12 cellular contexts compared by ENCODE assay signal in the genomic region with DNA sequence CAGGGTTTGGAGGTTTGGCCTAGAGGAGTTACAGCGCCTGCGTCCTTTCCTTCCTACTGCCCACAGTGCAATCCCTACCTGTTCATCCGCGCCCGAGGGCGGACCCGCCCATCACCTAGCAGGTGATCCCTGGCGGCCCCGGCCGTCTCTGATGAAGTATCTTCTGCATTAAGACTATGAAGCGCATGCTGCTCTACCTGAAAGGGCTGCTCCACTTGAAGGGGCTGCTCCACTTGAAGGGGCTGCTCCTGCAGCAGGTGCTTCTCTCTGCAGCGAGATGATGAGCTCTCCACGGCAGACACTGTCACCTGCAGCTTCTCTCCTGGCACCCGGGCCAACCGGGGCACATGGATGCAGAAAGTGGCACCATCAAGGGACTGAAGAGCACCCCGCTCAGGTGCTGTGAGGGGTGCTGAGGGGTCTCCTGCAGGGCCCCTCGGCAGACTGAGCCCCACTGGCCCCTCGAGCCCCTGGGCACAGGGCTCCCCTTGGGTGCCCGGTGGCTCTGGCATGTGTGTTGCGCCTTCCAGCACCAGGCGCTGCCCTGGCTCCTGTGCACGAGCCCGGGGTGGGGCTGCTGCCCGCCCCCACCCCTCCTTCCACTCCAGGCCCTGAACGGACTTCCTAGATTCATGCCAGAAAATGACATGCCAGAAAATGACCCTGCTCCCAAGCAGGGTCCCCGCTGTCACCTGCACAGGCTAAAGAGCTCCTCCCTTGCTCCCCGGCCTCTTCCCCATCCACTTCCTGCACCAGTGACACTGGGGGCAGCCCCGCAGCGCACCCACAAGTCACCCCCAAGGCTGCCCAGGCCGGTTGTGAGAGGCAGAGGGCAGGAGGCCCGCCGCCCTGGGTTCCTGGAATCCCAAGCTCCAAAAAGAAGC. TPM values are rescaled to one million over a fixed set of nuclear protein-coding genes. Genes with fewer than 3 reads are reported as not detected.
DNase-seq lines count a peak whose midpoint lies in the region; ATAC-seq, FAIRE-seq and TF ChIP-seq lines count a peak whose summit lies in the region.
"Had no signal": no experiment of that assay in that cellular context is flagged by ENCODE, and none has a peak within 500 bp of the region (broad histone marks: within the 10 kb centered on the region; RNA-seq: fewer than 3 reads in every experiment).

No MANE protein-coding gene starts in this region.

- no peak overlapping the region for H4K8ac ChIP-seq in H9 (replicated peaks; ENCODE audit: insufficient read length, low read depth, low read length)

- no peaks in the 10 kb centered on the region for H3K79me1 ChIP-seq in H9 (ENCODE audit: insufficient read depth, low read depth, low read length, poor library complexity, severe bottlenecking)

- no peak for TF ChIP-seq EP300 in K562 (IDR thresholded peaks at IDR 0.05; ENCODE audit: low read length)

- H3K4me3 ChIP-seq in K562 = no peak overlapping the region

- peaks cover 4% of the 10 kb centered on the region for H4K20me1 ChIP-seq in H9 (ENCODE audit: control insufficient read depth, insufficient read depth, insufficient read length)
- 0 out of 2 replicates have a peak, but pooled peaks cover 5% of the 10 kb centered on the region for H4K20me1 ChIP-seq in K562 (replicated peaks; ENCODE audit: control insufficient read depth, insufficient read depth, low read length)

- H3K9ac ChIP-seq in H9 (ENCODE audit: extremely low read depth, insufficient read length, low read length) (no peak overlapping the region), K562 (ENCODE audit: insufficient read depth in 1 of 2, low read depth in 2 of 2, low read length in 2 of 2) (no peak overlapping the region; a peak in 1 of 4 replicates)

- no peak for ATAC-seq in K562

- peaks cover 17 to 18% of the 10 kb centered on the region in 2 experiments for H3K4me1 Mint-ChIP-seq in H9
- H3K4me1 Mint-ChIP-seq in nephron = no peaks in the 10 kb centered on the region

- peaks cover 24% of the 10 kb centered on the region; the same call in 1 of the 3 replicates for H3K36me3 ChIP-seq in K562 (ENCODE audit: control insufficient read depth, insufficient read depth, low read length)

- no peak overlapping the region for H3K56ac ChIP-seq in H9 (ENCODE audit: insufficient read length, low read depth, low read length)

- H4K91ac ChIP-seq in H9 (ENCODE audit: insufficient read length, low read depth, low read length) = no peak overlapping the region

- H3K27ac Mint-ChIP-seq in H9 (peak overlapping the region in 1 of 3 experiments; percentile 28; a peak in 1 of 7 replicates), nephron (no peak overlapping the region)

- POLR2A ChIA-PET in K562 (lab: Yijun Ruan, JAX) = interaction anchor here (0.6 to 1.3 kb wide), 2 partner anchors 9 to 13 kb away, joined by 3 read pairs; no protein-coding TSS in a partner anchor

- H3K9me3 Mint-ChIP-seq in H9 = no peaks in the 10 kb centered on the region
- no peaks in the 10 kb centered on the region for H3K9me3 Mint-ChIP-seq in nephron

- no peak for FAIRE-seq in K562 (lab: Jason Lieb, UNC)
- FAIRE-seq: bronchial epithelial cell had no signal

- H3K23me2 ChIP-seq in H9 (ENCODE audit: insufficient read length, low read depth, low read length, poor library complexity, severe bottlenecking) = peaks cover 15% of the 10 kb centered on the region

- TF ChIP-seq CTCF in H9 (conservative IDR thresholded peaks at IDR 0.05) (no peak), K562 (IDR thresholded peaks at IDR 0.05 in 2 of 3, conservative IDR thresholded peaks at IDR 0.05 in 1 of 3; ENCODE audit: insufficient read depth in 2 of 3, low read depth in 1 of 3, low read length in 3 of 3) (no peak), nephron (IDR thresholded peaks at IDR 0.05; ENCODE audit: unreplicated experiment in 3 of 3) (no peak)

- no peak overlapping the region for H4K5ac ChIP-seq in H9 (ENCODE audit: insufficient read length, low read depth, low read length)

- H3K27me3 Mint-ChIP-seq in H9 (ENCODE audit: low read depth) (peaks cover 34% of the 10 kb centered on the region), nephron (ENCODE audit: low read depth) (peaks cover 18% of the 10 kb centered on the region)

- no peak overlapping the region for H3K23ac ChIP-seq in H9 (ENCODE audit: insufficient read length, low read depth, low read length)

- TF ChIP-seq RAD21 in K562 (CRISPR knock-in tag; conservative IDR thresholded peaks at IDR 0.05 in 1 of 2, IDR thresholded peaks at IDR 0.05 in 1 of 2) = no peak

- no peaks in the 10 kb centered on the region for H3K9me1 ChIP-seq in K562 (ENCODE audit: control insufficient read depth, insufficient read depth, low read length)

- H3K4me1 ChIP-seq in H9 (ENCODE audit: insufficient read depth, low read length) (no peaks in the 10 kb centered on the region), K562 (replicated peaks in 1 of 2; ENCODE audit: control insufficient read depth in 2 of 2, insufficient read depth in 2 of 2, low read length in 2 of 2) (peaks cover 0 to 53% of the 10 kb centered on the region in 2 experiments; a peak in 3 of 5 replicates)

- H3K14ac ChIP-seq in H9 (ENCODE audit: insufficient read depth, low read length) = no peak overlapping the region

- no peak overlapping the region for H3K18ac ChIP-seq in H9 (ENCODE audit: insufficient read length, low read depth, low read length)

- H3K79me2 ChIP-seq in H9 (ENCODE audit: insufficient read depth, low read length) = no peaks in the 10 kb centered on the region
- no peaks in the 10 kb centered on the region for H3K79me2 ChIP-seq in K562 (ENCODE audit: control insufficient read depth, insufficient read depth, low read length)

- peaks cover 8 to 34% (median 32%) of the 10 kb centered on the region in 3 experiments for H3K36me3 Mint-ChIP-seq in H9 (ENCODE audit: insufficient read depth in 1 of 3, low read depth in 3 of 3)
- peaks cover 48% of the 10 kb centered on the region for H3K36me3 Mint-ChIP-seq in nephron (ENCODE audit: low read depth)

- no peak overlapping the region for H3K4ac ChIP-seq in H9 (ENCODE audit: low read depth, low read length)

- H3K4me3 Mint-ChIP-seq in H9 = peak overlapping the region; percentile 46 to 72
- H3K4me3 Mint-ChIP-seq in nephron = peak overlapping the region in 2 of 3 experiments; percentile 14 to 17

- CTCF ChIA-PET in K562 (lab: Yijun Ruan, JAX; ENCODE audit: low intra/inter-chr PET ratio) = interaction anchor here (0.6 to 1.1 kb wide), 2 partner anchors 12 to 15 kb away, joined by 3 read pairs; no protein-coding TSS in a partner anchor

- BruUV-seq in K562 (replicated peaks; lab: Mats Ljungman, UMichigan) = no TSS peak

- H2BK15ac ChIP-seq in H9 (ENCODE audit: low read depth, low read length) = no peak overlapping the region

- H3T11ph ChIP-seq in H9 (ENCODE audit: low read length) = no peak overlapping the region

- peak; percentile 35 for DNase-seq in D341Med (ENCODE audit: low spot score)
- no peak for DNase-seq in H9
- DNase-seq in K562 (ENCODE audit: extremely low read depth in 1 of 4, low spot score in 3 of 4) = no peak
- no peak for DNase-seq in NCI-H69 (lab: John Stamatoyannopoulos, UW)
- no peak for DNase-seq in DMS79 (lab: John Stamatoyannopoulos, UW)
- DNase-seq in NCI-H2227 (lab: John Stamatoyannopoulos, UW; ENCODE audit: unreplicated experiment) = no peak
- DNase-seq: activated CD4-positive, alpha-beta T cell treated with anti-CD3 and anti-CD28 coated beads for 4 hours; glutamatergic neuron; NCI-H2107 had no signal

- H2BK5ac ChIP-seq in H9 (ENCODE audit: insufficient read length, low read length) = no peak overlapping the region

- no peak for TF ChIP-seq POLR2A in K562 (conservative IDR thresholded peaks at IDR 0.05)

- intact Hi-C loops in K562 (cut with micrococcal nuclease) = no loop called here

- no peak overlapping the region for H2AFZ ChIP-seq in H9 (ENCODE audit: low read length)
- H2AFZ ChIP-seq in K562 (ENCODE audit: low read depth, low read length) = no peak overlapping the region

- no peak overlapping the region for H2BK120ac ChIP-seq in H9 (ENCODE audit: low read depth, low read length, poor library complexity, severe bottlenecking)

- no peak overlapping the region for H2BK12ac ChIP-seq in H9 (ENCODE audit: insufficient read length, low read depth, low read length)

- in situ Hi-C loops in K562 (cut with MboI) = no loop called here

- H3K9me3 ChIP-seq in H9 (ENCODE audit: control insufficient read depth, low read depth, low read length) = no peaks in the 10 kb centered on the region
- H3K9me3 ChIP-seq in K562 (replicated peaks; ENCODE audit: control insufficient read depth, insufficient read depth, low read depth, low read length) = no peaks in the 10 kb centered on the region
- H3K9me3 ChIP-seq: suprapubic skin had no signal

- H2AK5ac ChIP-seq in H9 (ENCODE audit: insufficient read length, low read length) = no peak overlapping the region

- H3K27ac ChIP-seq in H9 (ENCODE audit: insufficient read length, low read depth, low read length) = no peak overlapping the region
- no peak overlapping the region for H3K27ac ChIP-seq in K562 (ENCODE audit: extremely low read depth, low read depth, low read length)
- H3K27ac ChIP-seq: suprapubic skin had no signal

- H3K4me2 ChIP-seq in H9 (ENCODE audit: insufficient read depth, insufficient read length, low read length) (peak overlapping the region; percentile 67), K562 (ENCODE audit: insufficient read depth, low read length) (no peak overlapping the region)

- H2BK20ac ChIP-seq in H9 (ENCODE audit: low read depth, low read length, poor library complexity, severe bottlenecking) = no peak overlapping the region

- WGBS in H9 (ENCODE audit: extremely low coverage, insufficient read length, low lambda C conversion rate) = no CpG with 5 or more reads among the region's 32 CpGs
- 68% methylated on average over 32 of the region's 32 CpGs for WGBS in K562 (ENCODE audit: insufficient coverage, low coverage, missing lambda C conversion rate)

- peaks cover 8% of the 10 kb centered on the region; the same call in 1 of the 2 replicates for H3K27me3 ChIP-seq in H9 (ENCODE audit: insufficient read depth, low read length)
- H3K27me3 ChIP-seq in K562 (ENCODE audit: control insufficient read depth in 2 of 2, insufficient read depth in 2 of 2, low read length in 2 of 2) = peaks cover 8 to 35% of the 10 kb centered on the region in 2 experiments; a peak in 3 of 5 replicates

RNA-seq across cellular contexts. Expression of gene WDR86, which starts 29.4 kb away (rescaled TPM):
- total RNA-seq in H9 (2021) (8.1 and 9.4 TPM in 2 replicates), K562 (2014; rRNA removed) (0.08 TPM in 1 of 2 replicates, not detected in the other), K562 (2014; rRNA removed; fragmentation: Illumina TruSeq; extraction: Trizol) (not detected in 2 replicates), K562 (2015; rRNA removed; fragmentation: Illumina TruSeq; extraction: Trizol) (not detected in 2 replicates), K562 (2021) (0.09 TPM in 1 of 2 replicates, not detected in the other)
- total RNA-seq in K562 (2011; cell fraction: chromatin; rRNA removed; ENCODE audit: low replicate concordance) = 0.32 TPM in 1 of 2 replicates, not detected in the other
- not detected in 2 replicates for total RNA-seq in K562 (2011; cell fraction: nucleolus; rRNA removed)
- total RNA-seq in K562 (2011; cell fraction: nucleoplasm; rRNA removed) = not detected in 2 replicates
- polyA plus RNA-seq in K562 (2011; rRNA removed) (not detected in 2 replicates), K562 (2014; fragmentation: Illumina TruSeq; extraction: Trizol) (not detected in 2 replicates), K562 (2014; fragmentation: Nextera tagmentation; extraction: Ambion mirVana) (not detected), K562 (2014; rRNA removed) (0.05 and 0.24 TPM in 2 replicates)
- polyA plus RNA-seq in K562 (2011; cell fraction: cytosol; rRNA removed) = 0.04 TPM in 1 of 2 replicates, not detected in the other
- 0.11 and 0.31 TPM in 2 replicates for polyA plus RNA-seq in K562 (2011; cell fraction: nucleus; rRNA removed)
- polyA plus RNA-seq in K562 (2012) = 0.21 and 0.39 TPM in 2 replicates
- polyA minus RNA-seq in K562 (2011; rRNA and poly(A)+ RNA removed) = not detected in 2 replicates
- polyA minus RNA-seq in K562 (2011; cell fraction: cytosol; rRNA and poly(A)+ RNA removed) = not detected in 2 replicates
- polyA minus RNA-seq in K562 (2011; cell fraction: nucleus; rRNA and poly(A)+ RNA removed) = not detected in 2 replicates

RNA-seq across cellular contexts. Expression of gene NUB1, which starts 38.8 kb away (rescaled TPM):
- 45.8 and 48.5 TPM in 2 replicates for total RNA-seq in H9 (2021)
- 62.3 and 136 TPM in 2 replicates for total RNA-seq in K562 (2011; cell fraction: chromatin; rRNA removed; ENCODE audit: low replicate concordance)
- total RNA-seq in K562 (2011; cell fraction: nucleolus; rRNA removed) = 36.0 and 40.3 TPM in 2 replicates
- total RNA-seq in K562 (2011; cell fraction: nucleoplasm; rRNA removed) = 73.5 and 98.2 TPM in 2 replicates
- total RNA-seq in K562 (2014; rRNA removed) = 67.8 and 89.7 TPM in 2 replicates
- 75.8 and 103 TPM in 2 replicates for total RNA-seq in K562 (2014; rRNA removed; fragmentation: Illumina TruSeq; extraction: Trizol)
- 101 and 114 TPM in 2 replicates for total RNA-seq in K562 (2015; rRNA removed; fragmentation: Illumina TruSeq; extraction: Trizol)
- 55.3 and 58.0 TPM in 2 replicates for total RNA-seq in K562 (2021)
- polyA plus RNA-seq in K562 (2011; rRNA removed) = 57.8 and 85.2 TPM in 2 replicates
- polyA plus RNA-seq in K562 (2011; cell fraction: cytosol; rRNA removed) = 52.6 and 53.7 TPM in 2 replicates
- 57.7 and 63.4 TPM in 2 replicates for polyA plus RNA-seq in K562 (2011; cell fraction: nucleus; rRNA removed)
- 81.3 and 105 TPM in 2 replicates for polyA plus RNA-seq in K562 (2012)
- polyA plus RNA-seq in K562 (2014; fragmentation: Illumina TruSeq; extraction: Trizol) = 86.5 and 159 TPM in 2 replicates
- polyA plus RNA-seq in K562 (2014; fragmentation: Nextera tagmentation; extraction: Ambion mirVana) = 10 to 100 TPM; 43.2 to 63.4 TPM
- 81.6 and 99.3 TPM in 2 replicates for polyA plus RNA-seq in K562 (2014; rRNA removed)
- 47.7 and 54.1 TPM in 2 replicates for polyA minus RNA-seq in K562 (2011; rRNA and poly(A)+ RNA removed)
- 25.1 and 34.5 TPM in 2 replicates for polyA minus RNA-seq in K562 (2011; cell fraction: cytosol; rRNA and poly(A)+ RNA removed)
- 26.9 and 36.3 TPM in 2 replicates for polyA minus RNA-seq in K562 (2011; cell fraction: nucleus; rRNA and poly(A)+ RNA removed)

RNA-seq across cellular contexts. Expression of gene CRYGN, which starts 59.5 kb away (rescaled TPM):
- total RNA-seq in H9 (2021) (0.79 and 1.8 TPM in 2 replicates), K562 (2014; rRNA removed) (not detected in 2 replicates), K562 (2014; rRNA removed; fragmentation: Illumina TruSeq; extraction: Trizol) (not detected in 2 replicates), K562 (2015; rRNA removed; fragmentation: Illumina TruSeq; extraction: Trizol) (not detected in 2 replicates), K562 (2021) (not detected in 2 replicates)
- total RNA-seq in K562 (2011; cell fraction: chromatin; rRNA removed; ENCODE audit: low replicate concordance) = 0.19 and 0.23 TPM in 2 replicates
- total RNA-seq in K562 (2011; cell fraction: nucleolus; rRNA removed) = not detected in 2 replicates
- total RNA-seq in K562 (2011; cell fraction: nucleoplasm; rRNA removed) = not detected in 2 replicates
- polyA plus RNA-seq in K562 (2011; rRNA removed) (not detected in 2 replicates), K562 (2014; fragmentation: Illumina TruSeq; extraction: Trizol) (not detected in 2 replicates), K562 (2014; fragmentation: Nextera tagmentation; extraction: Ambion mirVana) (not detected), K562 (2014; rRNA removed) (not detected in 2 replicates)
- polyA plus RNA-seq in K562 (2011; cell fraction: cytosol; rRNA removed) = not detected in 2 replicates
- polyA plus RNA-seq in K562 (2011; cell fraction: nucleus; rRNA removed) = 0.09 TPM in 1 of 2 replicates, not detected in the other
- polyA plus RNA-seq in K562 (2012) = not detected in 2 replicates
- not detected in 2 replicates for polyA minus RNA-seq in K562 (2011; rRNA and poly(A)+ RNA removed)
- polyA minus RNA-seq in K562 (2011; cell fraction: cytosol; rRNA and poly(A)+ RNA removed) = not detected in 2 replicates
- polyA minus RNA-seq in K562 (2011; cell fraction: nucleus; rRNA and poly(A)+ RNA removed) = not detected in 2 replicates
- total RNA-seq: bronchial epithelial cell, suprapubic skin had no signal
